13 cellular contexts compared by ENCODE assay signal in genomic region chr20:9294081-9294480, GRCh38.
DNase-seq lines count a peak whose midpoint lies in the region; ATAC-seq, FAIRE-seq and TF ChIP-seq lines count a peak whose summit lies in the region.
"Had no signal": no experiment of that assay in that cellular context is flagged by ENCODE, and none has a peak within 500 bp of the region (broad histone marks: within the 10 kb centered on the region; RNA-seq: fewer than 3 reads in every experiment).

No MANE protein-coding gene starts in this region.

- no peak for FAIRE-seq in GM12892 (lab: Jason Lieb, UNC)

- H3K79me2 ChIP-seq in PC-9 (ENCODE audit: low read depth): no peaks in the 10 kb centered on the region

- H3K4me3 ChIP-seq in PC-9 (no peak overlapping the region), epithelial cell of proximal tubule (ENCODE audit: low read depth, low read length) (no peak overlapping the region), retinal pigment epithelial cell (ENCODE audit: low read length) (no peak overlapping the region)
- H3K4me3 ChIP-seq: heart left ventricle had no signal

- peak; percentile 31 for DNase-seq in GM04503 (ENCODE audit: low read depth)
- peak in 1 of 2 experiments; percentile 79 for DNase-seq in PC-9
- DNase-seq in epithelial cell of proximal tubule (ENCODE audit: low read depth): peak; percentile 23
- DNase-seq in retinal pigment epithelial cell (ENCODE audit: low read depth): peak; percentile 68
- no peak for DNase-seq in GM12892 (ENCODE audit: insufficient read length)
- DNase-seq: aorta, endodermal cell, heart left ventricle, NCI-H1694, NCI-H748 treated with DMSO at 0.1 percent for 48 hours had no signal

- H3K36me3 ChIP-seq in PC-9 (ENCODE audit: low read depth): no peaks in the 10 kb centered on the region
- H3K36me3 ChIP-seq: heart left ventricle had no signal

- POLR2A ChIA-PET in PC-9 (lab: Charles Lee; ENCODE audit: unreplicated experiment): interaction anchor here (1.3 kb wide), 1 partner anchor 35 kb away, joined by 3 read pairs; no protein-coding TSS in a partner anchor

- peak overlapping the region; percentile 17; the same call in 1 of the 2 replicates for H3K4me2 ChIP-seq in PC-9

- H4K20me1 ChIP-seq in PC-9 (ENCODE audit: insufficient read depth): no peaks in the 10 kb centered on the region

- intact Hi-C loops in PC-9 (cut with micrococcal nuclease; ENCODE audit: unreplicated experiment): no loop called here

- TF ChIP-seq POLR2A in GM12892 (IDR thresholded peaks at IDR 0.05; ENCODE audit: low read depth, low read length): no peak

- TF ChIP-seq CTCF in PC-9 (conservative IDR thresholded peaks at IDR 0.05) (no peak), epithelial cell of proximal tubule (conservative IDR thresholded peaks at IDR 0.05; ENCODE audit: low read depth, low read length) (no peak), retinal pigment epithelial cell (conservative IDR thresholded peaks at IDR 0.05; ENCODE audit: low read depth, low read length) (no peak)

- peaks cover 7% of the 10 kb centered on the region; the same call in 1 of the 2 replicates for H3F3A ChIP-seq in PC-9 (ENCODE audit: insufficient read depth, low read depth)

- CTCF ChIA-PET in PC-9 (lab: Charles Lee): interaction anchor here (0.6 kb wide), 3 partner anchors 225 to 316 kb away, joined by 3 to 7 read pairs (median 4); partner anchors contain the start of gene PLCB4

- ATAC-seq in GM18867 (IDR thresholded peaks at IDR 0.05; ENCODE audit: unreplicated experiment) (no peak), GM21390 (IDR thresholded peaks at IDR 0.05; ENCODE audit: unreplicated experiment) (no peak)
- ATAC-seq: activated T-helper 17 cell treated with anti-CD3 and anti-CD28 coated beads, Interleukin-2, amount 50 U/mL, for 72 hours; heart left ventricle had no signal

- H3K4me1 ChIP-seq in PC-9 (replicated peaks; ENCODE audit: insufficient read depth): peaks cover 17% of the 10 kb centered on the region

- no peak overlapping the region for H2AFZ ChIP-seq in PC-9

- H3K27ac ChIP-seq in PC-9: no peak overlapping the region
- H3K27ac ChIP-seq: heart left ventricle had no signal

- no peaks in the 10 kb centered on the region for H3K27me3 ChIP-seq in PC-9 (ENCODE audit: insufficient read depth, low read depth)
- H3K27me3 ChIP-seq: heart left ventricle had no signal

- H3K9me2 ChIP-seq in PC-9 (ENCODE audit: insufficient read depth): no peaks in the 10 kb centered on the region

- BruUV-seq in PC-9 (replicated peaks; lab: Mats Ljungman, UMichigan): no TSS peak

- no peaks in the 10 kb centered on the region for H3K9me3 ChIP-seq in PC-9 (ENCODE audit: insufficient read depth, low read depth)
- H3K9me3 ChIP-seq: heart left ventricle had no signal
